In genomic region chr20:60009826-60010616, GRCh38 we compare ENCODE assay signal across 1 cellular context.
TF ChIP-seq lines count a peak whose summit lies in the region.

No MANE protein-coding gene starts in this region.

TF ChIP-seq in WTC11, 78 proteins besides CTCF, POLR2A, EP300 and RAD21 (continued from another document):
- TF ChIP-seq MLX (CRISPR knock-in tag; IDR thresholded peaks at IDR 0.05) (no peak), SOX15 (CRISPR knock-in tag; IDR thresholded peaks at IDR 0.05) (no peak), PRDM15 (CRISPR knock-in tag; IDR thresholded peaks at IDR 0.05) (no peak), ZMAT4 (CRISPR knock-in tag; IDR thresholded peaks at IDR 0.05) (no peak), FOXJ3 (CRISPR knock-in tag; IDR thresholded peaks at IDR 0.05; ENCODE audit: borderline replicate concordance) (no peak), CREM (CRISPR knock-in tag; IDR thresholded peaks at IDR 0.05) (no peak), SP1 (CRISPR knock-in tag; conservative IDR thresholded peaks at IDR 0.05) (no peak), TEAD1 (CRISPR knock-in tag; IDR thresholded peaks at IDR 0.05) (no peak), IRF2 (CRISPR knock-in tag; IDR thresholded peaks at IDR 0.05; ENCODE audit: borderline replicate concordance, low read depth) (no peak), FOXP1 (CRISPR knock-in tag; IDR thresholded peaks at IDR 0.05; ENCODE audit: borderline replicate concordance) (no peak), GRHL2 (CRISPR knock-in tag; IDR thresholded peaks at IDR 0.05; ENCODE audit: insufficient replicate concordance, severe bottlenecking) (no peak), HMGXB4 (CRISPR knock-in tag; IDR thresholded peaks at IDR 0.05) (no peak)
- TF ChIP-seq, protein P1, sequence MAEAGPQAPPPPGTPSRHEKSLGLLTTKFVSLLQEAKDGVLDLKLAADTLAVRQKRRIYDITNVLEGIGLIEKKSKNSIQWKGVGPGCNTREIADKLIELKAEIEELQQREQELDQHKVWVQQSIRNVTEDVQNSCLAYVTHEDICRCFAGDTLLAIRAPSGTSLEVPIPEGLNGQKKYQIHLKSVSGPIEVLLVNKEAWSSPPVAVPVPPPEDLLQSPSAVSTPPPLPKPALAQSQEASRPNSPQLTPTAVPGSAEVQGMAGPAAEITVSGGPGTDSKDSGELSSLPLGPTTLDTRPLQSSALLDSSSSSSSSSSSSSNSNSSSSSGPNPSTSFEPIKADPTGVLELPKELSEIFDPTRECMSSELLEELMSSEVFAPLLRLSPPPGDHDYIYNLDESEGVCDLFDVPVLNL (CRISPR knock-in tag; IDR thresholded peaks at IDR 0.05; ENCODE audit: borderline replicate concordance, low read depth): no peak
- TF ChIP-seq, protein P2, sequence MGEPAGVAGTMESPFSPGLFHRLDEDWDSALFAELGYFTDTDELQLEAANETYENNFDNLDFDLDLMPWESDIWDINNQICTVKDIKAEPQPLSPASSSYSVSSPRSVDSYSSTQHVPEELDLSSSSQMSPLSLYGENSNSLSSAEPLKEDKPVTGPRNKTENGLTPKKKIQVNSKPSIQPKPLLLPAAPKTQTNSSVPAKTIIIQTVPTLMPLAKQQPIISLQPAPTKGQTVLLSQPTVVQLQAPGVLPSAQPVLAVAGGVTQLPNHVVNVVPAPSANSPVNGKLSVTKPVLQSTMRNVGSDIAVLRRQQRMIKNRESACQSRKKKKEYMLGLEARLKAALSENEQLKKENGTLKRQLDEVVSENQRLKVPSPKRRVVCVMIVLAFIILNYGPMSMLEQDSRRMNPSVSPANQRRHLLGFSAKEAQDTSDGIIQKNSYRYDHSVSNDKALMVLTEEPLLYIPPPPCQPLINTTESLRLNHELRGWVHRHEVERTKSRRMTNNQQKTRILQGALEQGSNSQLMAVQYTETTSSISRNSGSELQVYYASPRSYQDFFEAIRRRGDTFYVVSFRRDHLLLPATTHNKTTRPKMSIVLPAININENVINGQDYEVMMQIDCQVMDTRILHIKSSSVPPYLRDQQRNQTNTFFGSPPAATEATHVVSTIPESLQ (CRISPR knock-in tag; IDR thresholded peaks at IDR 0.05): no peak
- TF ChIP-seq, protein P3, sequence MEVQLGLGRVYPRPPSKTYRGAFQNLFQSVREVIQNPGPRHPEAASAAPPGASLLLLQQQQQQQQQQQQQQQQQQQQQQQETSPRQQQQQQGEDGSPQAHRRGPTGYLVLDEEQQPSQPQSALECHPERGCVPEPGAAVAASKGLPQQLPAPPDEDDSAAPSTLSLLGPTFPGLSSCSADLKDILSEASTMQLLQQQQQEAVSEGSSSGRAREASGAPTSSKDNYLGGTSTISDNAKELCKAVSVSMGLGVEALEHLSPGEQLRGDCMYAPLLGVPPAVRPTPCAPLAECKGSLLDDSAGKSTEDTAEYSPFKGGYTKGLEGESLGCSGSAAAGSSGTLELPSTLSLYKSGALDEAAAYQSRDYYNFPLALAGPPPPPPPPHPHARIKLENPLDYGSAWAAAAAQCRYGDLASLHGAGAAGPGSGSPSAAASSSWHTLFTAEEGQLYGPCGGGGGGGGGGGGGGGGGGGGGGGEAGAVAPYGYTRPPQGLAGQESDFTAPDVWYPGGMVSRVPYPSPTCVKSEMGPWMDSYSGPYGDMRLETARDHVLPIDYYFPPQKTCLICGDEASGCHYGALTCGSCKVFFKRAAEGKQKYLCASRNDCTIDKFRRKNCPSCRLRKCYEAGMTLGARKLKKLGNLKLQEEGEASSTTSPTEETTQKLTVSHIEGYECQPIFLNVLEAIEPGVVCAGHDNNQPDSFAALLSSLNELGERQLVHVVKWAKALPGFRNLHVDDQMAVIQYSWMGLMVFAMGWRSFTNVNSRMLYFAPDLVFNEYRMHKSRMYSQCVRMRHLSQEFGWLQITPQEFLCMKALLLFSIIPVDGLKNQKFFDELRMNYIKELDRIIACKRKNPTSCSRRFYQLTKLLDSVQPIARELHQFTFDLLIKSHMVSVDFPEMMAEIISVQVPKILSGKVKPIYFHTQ (CRISPR knock-in tag; IDR thresholded peaks at IDR 0.05): no peak
- TF ChIP-seq, protein P4, sequence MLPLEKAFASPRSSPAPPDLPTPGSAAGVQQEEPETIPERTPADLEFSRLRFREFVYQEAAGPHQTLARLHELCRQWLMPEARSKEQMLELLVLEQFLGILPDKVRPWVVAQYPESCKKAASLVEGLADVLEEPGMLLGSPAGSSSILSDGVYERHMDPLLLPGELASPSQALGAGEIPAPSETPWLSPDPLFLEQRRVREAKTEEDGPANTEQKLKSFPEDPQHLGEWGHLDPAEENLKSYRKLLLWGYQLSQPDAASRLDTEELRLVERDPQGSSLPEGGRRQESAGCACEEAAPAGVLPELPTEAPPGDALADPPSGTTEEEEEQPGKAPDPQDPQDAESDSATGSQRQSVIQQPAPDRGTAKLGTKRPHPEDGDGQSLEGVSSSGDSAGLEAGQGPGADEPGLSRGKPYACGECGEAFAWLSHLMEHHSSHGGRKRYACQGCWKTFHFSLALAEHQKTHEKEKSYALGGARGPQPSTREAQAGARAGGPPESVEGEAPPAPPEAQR (CRISPR knock-in tag; IDR thresholded peaks at IDR 0.05): no peak
TF ChIP-seq in WTC11: peak in this region for 0.
